In the genomic region with DNA sequence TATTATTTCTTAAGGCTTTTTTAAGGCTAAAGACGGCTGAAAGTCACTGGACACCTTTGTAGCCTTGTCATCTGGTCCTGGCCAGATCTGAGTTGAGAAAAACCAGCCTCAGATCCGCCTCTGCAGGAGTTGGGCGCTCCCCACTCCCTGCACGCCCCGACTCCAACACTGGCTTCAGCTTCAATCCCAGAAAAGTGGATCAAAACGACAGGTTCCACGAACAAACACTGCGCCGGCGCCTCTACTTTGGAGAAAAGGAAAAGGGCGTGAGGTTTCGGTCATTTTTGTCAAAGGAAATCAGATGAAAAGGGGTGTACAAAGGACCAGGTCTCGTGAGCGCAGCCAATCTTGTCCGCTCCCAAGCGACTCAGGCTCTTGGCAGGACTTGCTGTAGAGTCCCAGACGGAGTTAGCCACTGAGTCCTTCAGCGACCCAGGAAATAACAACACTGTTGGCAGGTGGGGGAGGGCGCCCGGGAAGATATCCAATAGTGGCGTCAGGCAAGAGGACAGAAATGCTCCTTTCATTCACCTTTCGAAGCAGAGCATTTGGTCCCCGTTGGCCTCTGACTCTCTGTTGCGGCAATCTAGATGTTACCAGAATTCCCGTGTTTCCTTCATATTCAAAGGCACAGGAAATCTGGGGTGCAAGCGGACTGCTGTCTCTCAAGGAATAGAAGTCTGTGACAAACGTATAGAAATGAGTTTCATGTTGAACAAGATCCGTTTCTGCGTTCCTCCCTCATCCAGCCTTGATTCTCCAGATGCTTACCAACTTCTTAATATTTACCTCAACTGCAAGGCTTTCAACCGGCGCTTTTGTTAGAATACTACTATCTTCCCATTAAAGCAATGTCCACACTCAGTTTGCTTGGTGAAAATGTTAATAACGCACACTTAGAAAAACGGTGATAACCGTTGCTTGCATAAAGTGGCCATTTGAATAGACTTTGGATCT, we compare ENCODE assay signal across 12 cellular contexts. TPM values are rescaled to one million over a fixed set of nuclear protein-coding genes. Genes with fewer than 3 reads are reported as not detected.
DNase-seq lines count a peak whose midpoint lies in the region; ATAC-seq and TF ChIP-seq lines count a peak whose summit lies in the region.
"Had no signal": no experiment of that assay in that cellular context is flagged by ENCODE, and none has a peak within 500 bp of the region (broad histone marks: within the 10 kb centered on the region; RNA-seq: fewer than 3 reads in every experiment).

No MANE protein-coding gene starts in this region.

- no peak overlapping the region for H3K9ac ChIP-seq in neural progenitor cell

- peaks cover 80% of the 10 kb centered on the region for H3K27me3 ChIP-seq in neural progenitor cell

- peaks cover 7% of the 10 kb centered on the region for H4K20me1 ChIP-seq in neural progenitor cell (ENCODE audit: low read depth)

- H3K36me3 ChIP-seq in neural progenitor cell: no peaks in the 10 kb centered on the region

- ATAC-seq in T-cell (replicated peaks in 1 of 4): no peak
- ATAC-seq in HG02884 (IDR thresholded peaks at IDR 0.05; ENCODE audit: unreplicated experiment): no peak
- ATAC-seq in GM21423 (IDR thresholded peaks at IDR 0.05; ENCODE audit: unreplicated experiment): no peak

- no peak overlapping the region for H3K27ac ChIP-seq in neural progenitor cell

- peak overlapping the region; percentile 99 for H3K4me2 ChIP-seq in neural progenitor cell

- H3K79me2 ChIP-seq in neural progenitor cell (ENCODE audit: low read depth): no peaks in the 10 kb centered on the region

- peaks cover 0 to 5% (median 0%) of the 10 kb centered on the region in 3 donors for H3K9me3 Mint-ChIP-seq in T-cell
- H3K9me3 Mint-ChIP-seq in neural progenitor cell: peaks cover 12% of the 10 kb centered on the region

- H3K4me3 Mint-ChIP-seq in T-cell (peak overlapping the region in 2 of 3 donors; percentile 10 to 30), neural progenitor cell (peak overlapping the region; percentile 69)

- H2AFZ ChIP-seq in neural progenitor cell (replicated peaks): peak overlapping the region; percentile 20

- no peaks in the 10 kb centered on the region for H3K4me1 ChIP-seq in neural progenitor cell

- H3F3A ChIP-seq in neural progenitor cell (ENCODE audit: low read depth): peaks cover 7% of the 10 kb centered on the region

- peaks cover 8 to 20% (median 13%) of the 10 kb centered on the region in 3 donors for H3K4me1 Mint-ChIP-seq in T-cell
- H3K4me1 Mint-ChIP-seq in neural progenitor cell: peaks cover 13% of the 10 kb centered on the region

- H3K4me3 ChIP-seq in fibroblast of pulmonary artery (replicated peaks; ENCODE audit: low read depth, low read length): peak overlapping the region; percentile 62
- peak overlapping the region; percentile 32 for H3K4me3 ChIP-seq in neural progenitor cell

- no peaks in the 10 kb centered on the region for H3K9me3 ChIP-seq in neural progenitor cell (ENCODE audit: low read depth)

- POLR2A ChIA-PET in T-cell (lab: Charles Lee): no interaction called here

- H3K27me3 Mint-ChIP-seq in T-cell (peaks cover 56 to 64% of the 10 kb centered on the region in 2 donors), neural progenitor cell (ENCODE audit: insufficient read depth, low read depth) (peaks cover 42% of the 10 kb centered on the region)

- CTCF ChIA-PET in T-cell (lab: Charles Lee): interaction anchor here in 1 of 2 donors (0.6 kb wide), 1 partner anchor 1365 kb away, joined by 7 read pairs; no protein-coding TSS in a partner anchor

- DNase-seq in D341Med (ENCODE audit: low spot score) (peak; percentile 34), T-cell (no peak), fibroblast of pulmonary artery (ENCODE audit: low read depth) (peak; percentile 64), neural progenitor cell (ENCODE audit: low spot score) (peak; percentile 57), NCI-H510A (lab: John Stamatoyannopoulos, UW) (no peak), NCI-H526 treated with DMSO at 0.1 percent for 48 hours (lab: John Stamatoyannopoulos, UW) (no peak)
- DNase-seq: activated CD4-positive, alpha-beta T cell treated with anti-CD3 and anti-CD28 coated beads for 1 hour; DMS79; NCI-H1105; stimulated activated CD4-positive, alpha-beta T cell treated with anti-CD3 and anti-CD28 coated beads, Interleukin-4, amount 100 ng/mL, for 4 hours had no signal

- H3K36me3 Mint-ChIP-seq in T-cell: no peaks in the 10 kb centered on the region
- H3K36me3 Mint-ChIP-seq in neural progenitor cell: no peaks in the 10 kb centered on the region

- H3K27ac Mint-ChIP-seq in T-cell (no peak overlapping the region), neural progenitor cell (no peak overlapping the region)

- TF ChIP-seq CTCF in fibroblast of pulmonary artery (IDR thresholded peaks at IDR 0.05; ENCODE audit: low read length, missing control alignments) (no peak), neural progenitor cell (IDR thresholded peaks at IDR 0.05) (no peak)

RNA-seq across cellular contexts. Expression of a gene that starts 1.8 kb away (rescaled TPM):
- total RNA-seq in T-cell (not detected), neural progenitor cell (ENCODE audit: low replicate concordance) (0.37 TPM in 2 replicates)

Comparison
In these comparisons a context has a peak if more than half of its experiments do, and no peak if none do; other contexts are left out.
1. DNase-seq: peak in D341Med (single experiment), fibroblast of pulmonary artery (single experiment) and neural progenitor cell (single experiment); none in T-cell (0 of 34), NCI-H510A (single experiment) and NCI-H526 treated with DMSO at 0.1 percent for 48 hours (single experiment).